ENCODE assay signal across 22 cellular contexts in genomic region chr3:88369767-88370166, GRCh38.
"Had no signal": no experiment of that assay in that cellular context is flagged by ENCODE, and none has a peak within 500 bp of the region (broad histone marks: within the 10 kb centered on the region; RNA-seq: fewer than 3 reads in every experiment).

No MANE protein-coding gene starts in this region.

- DNase-seq: islet precursor cell; lower lobe of right lung; mesenchymal stem cell; naive thymus-derived CD8-positive, alpha-beta T cell; pancreas; psoas muscle; right lobe of liver; stimulated activated CD4-positive, alpha-beta T cell treated with anti-CD3 and anti-CD28 coated beads, Interleukin-12 subunit alpha, Interleukin-12 subunit beta, amount 100 ng/mL, for 4 hours; stimulated activated CD4-positive, alpha-beta T cell treated with anti-CD3 and anti-CD28 coated beads, Interleukin-15, amount 100 ng/mL, for 24 hours; stimulated activated CD4-positive, alpha-beta T cell treated with anti-CD3 and anti-CD28 coated beads, Interleukin-2, amount 100 ng/mL, for 24 hours; stimulated activated CD4-positive, alpha-beta T cell treated with anti-CD3 and anti-CD28 coated beads, Interleukin-4, amount 100 ng/mL, for 1 hour; stimulated activated naive B cell treated with anti-CD40 and anti-IgM and Interleukin-4, amounts not matched to agents 10 μg/mL and 1 μg/mL and 100 μg/mL, for 72 hours; stimulated activated naive CD8-positive, alpha-beta T cell treated with anti-CD3 and anti-CD28 coated beads, Interleukin-15, Interleukin-2, amounts not matched to agents 100 U/mL and 50 U/mL, for 24 hours; stomach; testis; thyroid gland; trophoblast cell; upper lobe of right lung had no signal

- H3K27ac Mint-ChIP-seq: naive thymus-derived CD8-positive, alpha-beta T cell; nephron; stimulated activated naive B cell treated with anti-CD40 and anti-IgM and Interleukin-4, amounts not matched to agents 10 μg/mL and 1 μg/mL and 100 μg/mL, for 72 hours had no signal

- H3K36me3 ChIP-seq: heart right ventricle, lower lobe of right lung, pancreas, right lobe of liver, stomach, thyroid gland, upper lobe of right lung had no signal

- H3K4me1 Mint-ChIP-seq: naive thymus-derived CD8-positive, alpha-beta T cell; stimulated activated naive B cell treated with anti-CD40 and anti-IgM and Interleukin-4, amounts not matched to agents 10 μg/mL and 1 μg/mL and 100 μg/mL, for 72 hours had no signal

- H3K27me3 ChIP-seq: heart right ventricle, hepatocyte, pancreas, right lobe of liver, stomach, testis, thyroid gland, upper lobe of right lung had no signal

- H3K9me3 ChIP-seq: pancreas, right lobe of liver, testis, thyroid gland, upper lobe of right lung had no signal

- H3K27ac ChIP-seq: heart right ventricle, hepatocyte, lower lobe of right lung, pancreas, psoas muscle, right lobe of liver, skin epidermis, stomach, testis, thyroid gland, upper lobe of right lung had no signal

- H3K27me3 Mint-ChIP-seq: stimulated activated naive B cell treated with anti-CD40 and anti-IgM and Interleukin-4, amounts not matched to agents 10 μg/mL and 1 μg/mL and 100 μg/mL, for 72 hours had no signal

- H3K4me3 ChIP-seq: heart right ventricle, hepatocyte, lower lobe of right lung, pancreas, psoas muscle, right lobe of liver, skin epidermis, stomach, testis, thyroid gland, upper lobe of right lung had no signal

- ATAC-seq: heart right ventricle; lower lobe of right lung; naive thymus-derived CD8-positive, alpha-beta T cell; pancreas; psoas muscle; right lobe of liver; stimulated activated naive B cell treated with anti-CD40 and anti-IgM and Interleukin-4, amounts not matched to agents 10 μg/mL and 1 μg/mL and 100 μg/mL, for 72 hours; stimulated activated naive CD8-positive, alpha-beta T cell treated with anti-CD3 and anti-CD28 coated beads, Interleukin-15, Interleukin-2, amounts not matched to agents 100 U/mL and 50 U/mL, for 24 hours; upper lobe of right lung had no signal

- H3K4me1 ChIP-seq: heart right ventricle, lower lobe of right lung, pancreas, psoas muscle, right lobe of liver, stomach, testis, thyroid gland, upper lobe of right lung had no signal

- H3K4me3 Mint-ChIP-seq: naive thymus-derived CD8-positive, alpha-beta T cell; nephron; stimulated activated naive B cell treated with anti-CD40 and anti-IgM and Interleukin-4, amounts not matched to agents 10 μg/mL and 1 μg/mL and 100 μg/mL, for 72 hours had no signal
